Comparison of ENCODE assay signal across 8 cellular contexts in genomic region chr5:1799602-1800469, GRCh38. TPM values are rescaled to one million over a fixed set of nuclear protein-coding genes. Genes with fewer than 3 reads are reported as not detected.
DNase-seq lines count a peak whose midpoint lies in the region; ATAC-seq, FAIRE-seq and TF ChIP-seq lines count a peak whose summit lies in the region.

TSS of gene MRPL36 (minus strand) at chr5:1799837. CDS start at chr5:1798935, 902 bp downstream.

- peak; percentile 77 for FAIRE-seq in GM12892 (lab: Jason Lieb, UNC)

- ATAC-seq in HG02870 (IDR thresholded peaks at IDR 0.05; ENCODE audit: unreplicated experiment) (peak; percentile 55), T-helper 17 cell (peak; percentile 78), left cardiac atrium (peak; percentile 93 to 94)

- H3K4me1 Mint-ChIP-seq in T-helper 17 cell (peaks cover 52% of the 10 kb centered on the region), type B pancreatic cell (ENCODE audit: unreplicated experiment) (peaks cover 16% of the 10 kb centered on the region)

- H3K27ac Mint-ChIP-seq in T-helper 17 cell (peak within 1 kb of the TSS; percentile 98), type B pancreatic cell (peak within 1 kb of the TSS; percentile 96)

- TF ChIP-seq POLR2A in GM12892 (IDR thresholded peaks at IDR 0.05; ENCODE audit: low read depth, low read length), result peak; percentile 48; the same call in 1 of the 2 replicates

- no peak for TF ChIP-seq CTCF in type B pancreatic cell (conservative IDR thresholded peaks at IDR 0.05)

- H3K36me3 Mint-ChIP-seq in T-helper 17 cell (ENCODE audit: low read depth) (peaks cover 6% of the 10 kb centered on the region), type B pancreatic cell (peaks cover 14% of the 10 kb centered on the region)

- no peaks in the 10 kb centered on the region for H3K9me3 Mint-ChIP-seq in type B pancreatic cell

- H3K9me3 ChIP-seq in T-helper 17 cell (ENCODE audit: control insufficient read depth, low read length, poor library complexity, severe bottlenecking), result no peaks in the 10 kb centered on the region

- DNase-seq in GM12892 (ENCODE audit: insufficient read length), result peak; percentile 95
- peak; percentile 4 for DNase-seq in NCI-H187 treated with DMSO at 0.1 percent for 48 hours (lab: John Stamatoyannopoulos, UW)
- peak; percentile 87 to 92 (median 88) for DNase-seq in T-helper 17 cell
- DNase-seq in amniotic stem cell (lab: John Stamatoyannopoulos, UW), result peak; percentile 74
- DNase-seq in left cardiac atrium, result peak; percentile 94
- peak; percentile 98 for DNase-seq in posterior vena cava (ENCODE audit: low spot score)
- peak; percentile 93 for DNase-seq in type B pancreatic cell (ENCODE audit: extremely low spot score, unreplicated experiment)

- no peaks in the 10 kb centered on the region for H3K27me3 Mint-ChIP-seq in T-helper 17 cell
- H3K27me3 Mint-ChIP-seq in type B pancreatic cell, result no peaks in the 10 kb centered on the region

- H3K4me3 Mint-ChIP-seq in T-helper 17 cell (peak within 1 kb of the TSS; percentile 98), type B pancreatic cell (peak within 1 kb of the TSS; percentile 97)

- intact Hi-C loops in left cardiac atrium (cut with DNase I), result loop anchor here in 1 of 2 donors (5.0 kb wide), 1 partner anchor 147 kb away; no protein-coding TSS in a partner anchor
- intact Hi-C loops in posterior vena cava (cut with DNase I), result no loop called here

RNA-seq across cellular contexts. Expression of gene MRPL36, which starts in this region (rescaled TPM):
- 66.1 TPM for polyA plus RNA-seq in GM12892 (2012; ENCODE audit: missing spikeins)
- total RNA-seq in T-helper 17 cell, result 10 to 100 TPM; 12.3 to 17.7 TPM
- 10 to 100 TPM; 47.3 to 50.9 TPM for total RNA-seq in left cardiac atrium
- total RNA-seq in posterior vena cava, result 10 to 100 TPM; 29.4 to 32.4 TPM
- 53.5 and 62.1 TPM in 2 replicates for total RNA-seq in type B pancreatic cell (ENCODE audit: low replicate concordance)

Comparison
In these comparisons a context has a peak if more than half of its experiments do, and no peak if none do; other contexts are left out.
1. Peak in every context shown above with its lines: DNase-seq and ATAC-seq.
2. DNase-seq: peak in every context shown above with its lines; median percentile 98 in posterior vena cava; 95 in GM12892; 94 in left cardiac atrium; 93 in type B pancreatic cell; 88 in T-helper 17 cell; 74 in amniotic stem cell; 4 in NCI-H187 treated with DMSO at 0.1 percent for 48 hours.